In the genomic region with DNA sequence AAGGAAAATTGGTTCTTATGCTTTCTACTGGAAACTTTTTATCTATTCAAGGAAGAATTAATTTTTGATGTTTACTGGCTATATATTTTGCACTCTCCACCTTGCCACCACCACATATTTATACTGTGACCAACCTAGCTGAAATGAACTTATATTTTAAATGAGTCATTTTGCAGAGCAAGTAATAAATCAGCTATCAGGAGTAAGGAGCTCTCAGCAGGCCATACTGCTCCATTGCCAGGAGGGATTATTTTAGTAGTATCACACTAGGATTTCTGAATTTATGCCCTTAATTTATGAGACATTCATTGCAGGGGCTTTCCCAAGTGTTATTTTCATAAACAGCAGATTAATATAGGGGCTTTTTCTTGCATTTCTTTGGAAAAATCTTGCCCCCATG, we compare ENCODE assay signal across 30 cellular contexts.
A peak's percentile ranks its signal among the peaks of the same experiment; 100 is the strongest.
DNase-seq lines count a peak whose midpoint lies in the region; ATAC-seq and TF ChIP-seq lines count a peak whose summit lies in the region.
"Had no signal": no experiment of that assay in that cellular context is flagged by ENCODE, and none has a peak within 500 bp of the region (broad histone marks: within the 10 kb centered on the region; RNA-seq: fewer than 3 reads in every experiment).

No MANE protein-coding gene starts in this region.

- no peak overlapping the region for H3K27ac Mint-ChIP-seq in activated CD4-positive, alpha-beta memory T cell treated with anti-CD3 and anti-CD28 coated beads for 36 hours
- H3K27ac Mint-ChIP-seq: activated CD4-positive, alpha-beta T cell treated with anti-CD3 and anti-CD28 coated beads, Interleukin-2, amount 10 ng/mL, durations not matched to agents 24 days and 14 days; activated naive CD4-positive, alpha-beta T cell treated with anti-CD3 and anti-CD28 coated beads, Interleukin-2, amount 50 U/mL, for 24 hours; activated T-cell treated with anti-CD3 and anti-CD28 coated beads, Interleukin-2, amount 50 U/mL, for 72 hours; CD8-positive, alpha-beta T cell; naive B cell; T-helper 2 cell treated with Interferon-gamma antibody and Interleukin-4, amounts not matched to agents 5 μg/mL and 100 μg/mL, for 36 hours had no signal

- DNase-seq in kidney tubule cell (ENCODE audit: low spot score) = peak; percentile 38
- no peak for DNase-seq in effector CD4-positive, alpha-beta T cell
- DNase-seq in GM13977 (ENCODE audit: low spot score) = no peak
- no peak for DNase-seq in activated CD4-positive, alpha-beta memory T cell treated with anti-CD3 and anti-CD28 coated beads for 36 hours
- DNase-seq: activated CD4-positive, alpha-beta T cell treated with anti-CD3 and anti-CD28 coated beads, Interleukin-2, amount 10 ng/mL, durations not matched to agents 24 days and 14 days; activated T-cell treated with anti-CD3 and anti-CD28 coated beads, Interleukin-2, amount 50 U/mL, for 72 hours; AML-193; anterior cingulate cortex; CD8-positive, alpha-beta T cell; central memory CD4-positive, alpha-beta T cell; dermis blood vessel endothelial cell; DMS53; heart left ventricle; Kasumi-1; naive B cell; NCI-H1105 treated with DMSO at 0.1 percent for 48 hours; NCI-H2029 treated with DMSO at 0.1 percent for 48 hours; NCI-H774; occipital lobe; right cardiac atrium; stimulated activated CD4-positive, alpha-beta T cell treated with anti-CD3 and anti-CD28 coated beads, Interleukin-4, amount 100 ng/mL, for 4 hours; stimulated activated naive CD4-positive, alpha-beta T cell; thyroid gland had no signal

- no peaks in the 10 kb centered on the region for H3K9me3 ChIP-seq in HEK293 (ENCODE audit: control insufficient read depth, insufficient read depth, low read depth, low read length)
- H3K9me3 ChIP-seq: HAP-1, heart left ventricle, thyroid gland had no signal

- no peak overlapping the region for H3K27ac ChIP-seq in HEK293 (ENCODE audit: extremely low read depth, low read depth, low read length)
- H3K27ac ChIP-seq: thyroid gland, VCaP had no signal

- POLR2A ChIA-PET in HEK293 (lab: Yijun Ruan, JAX) = no interaction called here
- POLR2A ChIA-PET in activated CD4-positive, alpha-beta memory T cell treated with anti-CD3 and anti-CD28 coated beads for 36 hours (lab: Charles Lee) = interaction anchor here (0.6 kb wide), 1 partner anchor 36 kb away, joined by 3 read pairs; no protein-coding TSS in a partner anchor

- no peaks in the 10 kb centered on the region for H3K36me3 ChIP-seq in HEK293 (ENCODE audit: control insufficient read depth in 2 of 2, insufficient read depth in 1 of 2, low read length in 2 of 2)
- H3K36me3 ChIP-seq: HAP-1, heart left ventricle, thyroid gland had no signal

- no peaks in the 10 kb centered on the region for H3K9me3 Mint-ChIP-seq in activated CD4-positive, alpha-beta memory T cell treated with anti-CD3 and anti-CD28 coated beads for 36 hours
- H3K9me3 Mint-ChIP-seq: activated CD4-positive, alpha-beta T cell treated with anti-CD3 and anti-CD28 coated beads, Interleukin-2, amount 10 ng/mL, durations not matched to agents 24 days and 14 days; activated naive CD4-positive, alpha-beta T cell treated with anti-CD3 and anti-CD28 coated beads, Interleukin-2, amount 50 U/mL, for 24 hours; CD8-positive, alpha-beta T cell; T-helper 2 cell treated with Interferon-gamma antibody and Interleukin-4, amounts not matched to agents 5 μg/mL and 100 μg/mL, for 36 hours had no signal

- no peaks in the 10 kb centered on the region for H3K4me1 Mint-ChIP-seq in activated CD4-positive, alpha-beta memory T cell treated with anti-CD3 and anti-CD28 coated beads for 36 hours (ENCODE audit: low read depth)
- H3K4me1 Mint-ChIP-seq: activated CD4-positive, alpha-beta T cell treated with anti-CD3 and anti-CD28 coated beads, Interleukin-2, amount 10 ng/mL, durations not matched to agents 24 days and 14 days; activated naive CD4-positive, alpha-beta T cell treated with anti-CD3 and anti-CD28 coated beads, Interleukin-2, amount 50 U/mL, for 24 hours; naive B cell had no signal

- no peaks in the 10 kb centered on the region for H3K4me1 ChIP-seq in HEK293 (ENCODE audit: control insufficient read depth, insufficient read depth, low read length)
- H3K4me1 ChIP-seq: HAP-1, heart left ventricle, thyroid gland had no signal

- no peak for TF ChIP-seq CTCF in HEK293 (tag by site-specific recombination; IDR thresholded peaks at IDR 0.05)
- no peak for TF ChIP-seq CTCF in GM13977 (IDR thresholded peaks at IDR 0.05; ENCODE audit: extremely low read depth, insufficient read depth, missing control alignments)

- intact Hi-C loops in activated CD4-positive, alpha-beta memory T cell treated with anti-CD3 and anti-CD28 coated beads for 36 hours (cut with micrococcal nuclease) = no loop called here

- no peaks in the 10 kb centered on the region for H3K36me3 Mint-ChIP-seq in activated CD4-positive, alpha-beta memory T cell treated with anti-CD3 and anti-CD28 coated beads for 36 hours
- H3K36me3 Mint-ChIP-seq: activated naive CD4-positive, alpha-beta T cell treated with anti-CD3 and anti-CD28 coated beads, Interleukin-2, amount 50 U/mL, for 24 hours; CD8-positive, alpha-beta T cell; naive B cell had no signal

- H3K27me3 Mint-ChIP-seq in activated CD4-positive, alpha-beta memory T cell treated with anti-CD3 and anti-CD28 coated beads for 36 hours = peaks cover 18% of the 10 kb centered on the region

- in situ Hi-C loops in GM13977 (cut with MboI; ENCODE audit: low pct_unique_long_range_greater_than_20kb, low sequenced_read_pairs, unreplicated experiment) = no loop called here

- no peak overlapping the region for H3K4me3 ChIP-seq in HEK293 (ENCODE audit: low read depth, low read length)
- H3K4me3 ChIP-seq: HAP-1, heart left ventricle, thyroid gland had no signal

- CTCF ChIA-PET in HEK293 (lab: Yijun Ruan, JAX) = interaction anchor here (1.1 kb wide), 1 partner anchor 69 kb away, joined by 3 read pairs; no protein-coding TSS in a partner anchor
- CTCF ChIA-PET in activated CD4-positive, alpha-beta memory T cell treated with anti-CD3 and anti-CD28 coated beads for 36 hours (lab: Charles Lee) = interaction anchor here (0.6 to 1.0 kb wide), 3 partner anchors 24 to 306 kb away, joined by 3 read pairs; no protein-coding TSS in a partner anchor

- ATAC-seq in SK-N-SH treated with all-trans-retinoic acid at 6 μM for 48 hours (peak; percentile 93), GM19452 (IDR thresholded peaks at IDR 0.05; ENCODE audit: unreplicated experiment) (no peak)
- ATAC-seq: activated T-cell treated with anti-CD3 and anti-CD28 coated beads, Interleukin-2, amount 50 U/mL, for 72 hours; CD8-positive, alpha-beta T cell; heart left ventricle; right cardiac atrium had no signal

- H3K4me3 Mint-ChIP-seq in activated CD4-positive, alpha-beta memory T cell treated with anti-CD3 and anti-CD28 coated beads for 36 hours = no peak overlapping the region
- H3K4me3 Mint-ChIP-seq: activated CD4-positive, alpha-beta T cell treated with anti-CD3 and anti-CD28 coated beads, Interleukin-2, amount 10 ng/mL, durations not matched to agents 24 days and 14 days; activated naive CD4-positive, alpha-beta T cell treated with anti-CD3 and anti-CD28 coated beads, Interleukin-2, amount 50 U/mL, for 24 hours; activated T-cell treated with anti-CD3 and anti-CD28 coated beads, Interleukin-2, amount 50 U/mL, for 72 hours; CD8-positive, alpha-beta T cell; naive B cell; T-helper 2 cell treated with Interferon-gamma antibody and Interleukin-4, amounts not matched to agents 5 μg/mL and 100 μg/mL, for 36 hours had no signal

TF ChIP-seq in HEK293, 187 proteins besides CTCF, POLR2A, EP300 and RAD21 (continues in another document):
- TF ChIP-seq ZFP41 (tag by site-specific recombination; IDR thresholded peaks at IDR 0.05; ENCODE audit: borderline replicate concordance) = no peak
- no peak for TF ChIP-seq ZNF133 (tag by site-specific recombination; IDR thresholded peaks at IDR 0.05)
- no peak for TF ChIP-seq ZNF664 (tag by site-specific recombination; IDR thresholded peaks at IDR 0.05)
- no peak for TF ChIP-seq ZNF654 (tag by site-specific recombination; IDR thresholded peaks at IDR 0.05; ENCODE audit: low read depth)
- TF ChIP-seq KLF1 (tag by site-specific recombination; IDR thresholded peaks at IDR 0.05) = no peak
- TF ChIP-seq YY1 (tag by site-specific recombination; IDR thresholded peaks at IDR 0.05) = no peak
- no peak for TF ChIP-seq ZFHX2 (tag by site-specific recombination; conservative IDR thresholded peaks at IDR 0.05)
- peak; percentile 38; the same call in 1 of the 2 replicates for TF ChIP-seq FEZF1 (tag by site-specific recombination; IDR thresholded peaks at IDR 0.05)
- no peak for TF ChIP-seq ZNF561 (tag by site-specific recombination; IDR thresholded peaks at IDR 0.05; ENCODE audit: borderline replicate concordance)
- no peak for TF ChIP-seq ZNF596 (tag by site-specific recombination; IDR thresholded peaks at IDR 0.05)
- TF ChIP-seq YY2 (tag by site-specific recombination; IDR thresholded peaks at IDR 0.05) = no peak
- TF ChIP-seq IKZF3 (tag by site-specific recombination; IDR thresholded peaks at IDR 0.05) = no peak
- TF ChIP-seq ZNF155 (tag by site-specific recombination; IDR thresholded peaks at IDR 0.05) = no peak

TF ChIP-seq in SK-N-SH treated with all-trans-retinoic acid at 6 μM for 48 hours, 23 proteins besides CTCF, POLR2A, EP300 and RAD21 (continues in another document):
- TF ChIP-seq, protein P1, sequence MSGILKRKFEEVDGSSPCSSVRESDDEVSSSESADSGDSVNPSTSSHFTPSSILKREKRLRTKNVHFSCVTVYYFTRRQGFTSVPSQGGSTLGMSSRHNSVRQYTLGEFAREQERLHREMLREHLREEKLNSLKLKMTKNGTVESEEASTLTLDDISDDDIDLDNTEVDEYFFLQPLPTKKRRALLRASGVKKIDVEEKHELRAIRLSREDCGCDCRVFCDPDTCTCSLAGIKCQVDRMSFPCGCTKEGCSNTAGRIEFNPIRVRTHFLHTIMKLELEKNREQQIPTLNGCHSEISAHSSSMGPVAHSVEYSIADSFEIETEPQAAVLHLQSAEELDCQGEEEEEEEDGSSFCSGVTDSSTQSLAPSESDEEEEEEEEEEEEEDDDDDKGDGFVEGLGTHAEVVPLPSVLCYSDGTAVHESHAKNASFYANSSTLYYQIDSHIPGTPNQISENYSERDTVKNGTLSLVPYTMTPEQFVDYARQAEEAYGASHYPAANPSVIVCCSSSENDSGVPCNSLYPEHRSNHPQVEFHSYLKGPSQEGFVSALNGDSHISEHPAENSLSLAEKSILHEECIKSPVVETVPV (CRISPR knock-in tag; IDR thresholded peaks at IDR 0.05) = no peak
- TF ChIP-seq ZNF565 (CRISPR knock-in tag; conservative IDR thresholded peaks at IDR 0.05; ENCODE audit: low read depth) (no peak), GLIS3 (CRISPR knock-in tag; IDR thresholded peaks at IDR 0.05) (no peak), CSDC2 (CRISPR knock-in tag; IDR thresholded peaks at IDR 0.05) (no peak)
